In the genomic region with DNA sequence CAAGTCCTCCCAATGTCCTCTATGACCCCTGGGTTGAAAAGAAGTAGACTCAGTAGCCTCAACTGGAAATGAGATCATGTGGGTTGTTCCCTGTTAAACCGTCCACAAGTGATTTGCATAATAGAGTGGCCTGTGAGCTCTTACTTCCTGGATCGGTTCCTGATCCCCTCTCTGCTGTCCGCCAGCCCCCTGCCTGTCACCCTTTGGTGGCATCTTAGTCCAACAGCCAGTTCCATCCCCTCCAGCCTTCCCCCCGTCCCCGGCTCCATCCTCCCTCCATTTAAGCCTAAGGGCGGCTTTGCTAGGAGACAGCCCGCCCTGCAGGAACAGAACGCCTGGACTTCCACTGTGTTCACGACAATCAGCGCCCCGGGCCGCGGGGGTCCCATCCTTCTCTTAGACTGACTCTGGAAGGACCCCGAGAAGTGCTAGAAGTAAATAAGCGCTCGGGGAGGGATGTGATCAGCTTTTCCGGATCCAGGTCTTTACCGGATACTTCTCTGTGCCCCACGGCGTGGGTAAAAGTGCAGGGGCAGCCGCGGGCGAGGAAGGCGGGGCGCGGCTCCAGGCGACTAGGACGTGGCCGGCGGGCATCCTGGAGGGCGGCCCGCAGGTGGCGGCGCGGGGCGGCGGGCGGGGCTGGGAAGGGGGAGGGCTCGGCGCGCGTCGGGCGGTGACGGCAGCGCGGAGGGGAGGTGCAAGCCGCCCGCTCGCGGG, we compare ENCODE assay signal across 8 cellular contexts. TPM values are rescaled to one million over a fixed set of nuclear protein-coding genes. Genes with fewer than 3 reads are reported as not detected.
A peak's percentile ranks its signal among the peaks of the same experiment; 100 is the strongest.
DNase-seq lines count a peak whose midpoint lies in the region; ATAC-seq and TF ChIP-seq lines count a peak whose summit lies in the region.

No MANE protein-coding gene starts in this region.

- peaks cover 23 to 27% of the 10 kb centered on the region in 2 donors for H3K4me1 ChIP-seq in duodenal mucosa (ENCODE audit: control insufficient read depth in 1 of 2, insufficient read depth in 2 of 2, low read length in 2 of 2)
- peaks cover 44% of the 10 kb centered on the region for H3K4me1 ChIP-seq in lower lobe of right lung

- ATAC-seq in HG02798 (IDR thresholded peaks at IDR 0.05; ENCODE audit: poor library complexity, unreplicated experiment) (peak; percentile 75), lower lobe of right lung (peak; percentile 93 to 95)

- peak overlapping the region; percentile 49 to 78 for H3K9ac ChIP-seq in duodenal mucosa (ENCODE audit: low read depth in 1 of 2, low read length in 2 of 2)

- H3K27me3 ChIP-seq in duodenal mucosa (ENCODE audit: control insufficient read depth in 1 of 2, insufficient read depth in 2 of 2, low read length in 2 of 2), result no peaks in the 10 kb centered on the region
- H3K27me3 ChIP-seq in lower lobe of right lung (ENCODE audit: low read depth), result no peaks in the 10 kb centered on the region

- no peaks in the 10 kb centered on the region for H3K9me3 ChIP-seq in duodenal mucosa (ENCODE audit: control insufficient read depth in 1 of 2, low read length in 2 of 2)
- no peaks in the 10 kb centered on the region for H3K9me3 ChIP-seq in lower lobe of right lung

- no peaks in the 10 kb centered on the region for H3K36me3 ChIP-seq in duodenal mucosa (ENCODE audit: control insufficient read depth in 1 of 2, insufficient read depth in 2 of 2, low read length in 2 of 2)
- no peaks in the 10 kb centered on the region for H3K36me3 ChIP-seq in lower lobe of right lung

- intact Hi-C loops in lower lobe of right lung (cut with DNase I), result no loop called here

- DNase-seq in NCI-H345 (lab: John Stamatoyannopoulos, UW) (peak; percentile 64), NCI-H345 treated with DMSO at 0.1 percent for 48 hours (lab: John Stamatoyannopoulos, UW; ENCODE audit: unreplicated experiment) (no peak), NCI-H460 (ENCODE audit: extremely low read depth, low read depth) (peak; percentile 49), lower lobe of right lung (peak; percentile 86)
- DNase-seq in activated CD4-positive, alpha-beta T cell treated with anti-CD3 and anti-CD28 coated beads, Interleukin-2, amount 50 U/mL, for 24 hours (ENCODE audit: low read depth in 1 of 2, low spot score in 1 of 2), result peak; percentile 30 to 55
- DNase-seq in stimulated activated CD4-positive, alpha-beta T cell treated with anti-CD3 and anti-CD28 coated beads, TNF-alpha, amount 100 ng/mL, for 1 hour (ENCODE audit: low read depth in 3 of 3, low spot score in 1 of 3), result peak; percentile 11 to 60 (median 38)

- H3K4me3 ChIP-seq in duodenal mucosa (ENCODE audit: low read depth in 1 of 2, low read length in 2 of 2), result peak overlapping the region; percentile 74 to 75
- peak overlapping the region; percentile 93 for H3K4me3 ChIP-seq in lower lobe of right lung

- H3K27ac ChIP-seq in duodenal mucosa (ENCODE audit: low read depth, low read length) (peak overlapping the region; percentile 72), lower lobe of right lung (peak overlapping the region; percentile 93)

- no peak for TF ChIP-seq CTCF in lower lobe of right lung (IDR thresholded peaks at IDR 0.05)

RNA-seq across cellular contexts. Expression of a gene that starts 51.2 kb away (rescaled TPM):
- 5.6 and 7.6 TPM in 2 replicates for total RNA-seq in NCI-H460 (2014; rRNA removed; shearing (Covaris generic))
- polyA plus RNA-seq in NCI-H460 (2014; cell fraction: nucleus; rRNA removed), result 0.72 and 7.9 TPM in 2 replicates
- total RNA-seq in lower lobe of right lung, result 11.4 TPM
